ENCODE assay signal across 22 cellular contexts in the genomic region with DNA sequence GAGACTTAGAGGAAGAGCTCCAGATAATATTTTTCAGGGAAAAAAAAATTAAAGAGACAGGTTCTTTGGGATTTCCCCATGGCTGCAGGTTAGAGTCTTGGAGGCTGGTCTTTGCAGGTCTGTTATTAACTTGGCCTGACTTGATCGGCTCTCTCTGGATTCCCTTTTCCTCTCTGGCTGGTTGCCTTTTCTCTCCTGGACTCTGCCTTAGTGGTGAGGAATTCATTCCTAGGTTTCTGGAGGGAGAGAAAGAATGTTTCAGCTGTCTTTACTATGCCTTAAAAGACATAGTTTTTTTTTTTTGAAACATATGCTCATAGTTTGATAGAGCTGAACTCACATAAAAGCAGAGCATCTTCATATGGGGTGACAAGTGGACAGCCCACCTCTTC.
A peak's percentile ranks its signal among the peaks of the same experiment; 100 is the strongest.
DNase-seq lines count a peak whose midpoint lies in the region; ATAC-seq, FAIRE-seq and TF ChIP-seq lines count a peak whose summit lies in the region.
"Had no signal": no experiment of that assay in that cellular context is flagged by ENCODE, and none has a peak within 500 bp of the region (broad histone marks: within the 10 kb centered on the region; RNA-seq: fewer than 3 reads in every experiment).

No MANE protein-coding gene starts in this region.

- no peaks in the 10 kb centered on the region for H4K20me1 ChIP-seq in HCT116 (ENCODE audit: insufficient read depth)
- no peaks in the 10 kb centered on the region for H4K20me1 ChIP-seq in GM12878 (ENCODE audit: control insufficient read depth, insufficient read depth)

- no peaks in the 10 kb centered on the region for H3K9me3 Mint-ChIP-seq in type B pancreatic cell

- POLR2A ChIA-PET in HCT116 (lab: Charles Lee) = no interaction called here
- POLR2A ChIA-PET in GM12878 (lab: Charles Lee) = interaction anchor here (1.1 kb wide), 1 partner anchor 11 kb away, joined by 4 read pairs; no protein-coding TSS in a partner anchor

- H3K9me3 ChIP-seq in HCT116 (ENCODE audit: control insufficient read depth in 1 of 2, insufficient read depth in 1 of 2, low read depth in 1 of 2, low read length in 2 of 2) (no peaks in the 10 kb centered on the region), GM12878 (replicated peaks; ENCODE audit: control insufficient read depth, insufficient read depth, low read length) (no peaks in the 10 kb centered on the region), mesenchymal stem cell (ENCODE audit: control insufficient read depth, low read length) (no peaks in the 10 kb centered on the region), subcutaneous abdominal adipose tissue (ENCODE audit: control insufficient read depth in 5 of 5, low read length in 5 of 5) (peaks cover 0 to 3% (median 0%) of the 10 kb centered on the region in 5 donors), esophagus squamous epithelium (no peaks in the 10 kb centered on the region)
- H3K9me3 ChIP-seq: upper lobe of left lung had no signal

- H3K27ac ChIP-seq in HCT116 (ENCODE audit: low read depth, low read length) (no peak overlapping the region), GM12878 (ENCODE audit: control insufficient read depth, insufficient read depth) (no peak overlapping the region), mesenchymal stem cell (ENCODE audit: low read length, poor library complexity, severe bottlenecking) (peak overlapping the region; percentile 83), subcutaneous abdominal adipose tissue (ENCODE audit: low read depth, low read length) (peak overlapping the region; percentile 54), esophagus squamous epithelium (no peak overlapping the region)
- H3K27ac ChIP-seq: HL-60, parathyroid adenoma, RWPE1, upper lobe of left lung had no signal

- H3K79me2 ChIP-seq in HCT116 (ENCODE audit: insufficient read depth, low read length) (no peaks in the 10 kb centered on the region), GM12878 (ENCODE audit: control insufficient read depth, insufficient read depth, low read length) (no peaks in the 10 kb centered on the region)
- H3K79me2 ChIP-seq: parathyroid adenoma had no signal

- BruUV-seq in HCT116 (replicated peaks; lab: Mats Ljungman, UMichigan) = no TSS peak
- BruUV-seq in GM12878 (replicated peaks; lab: Mats Ljungman, UMichigan) = no TSS peak

- DNase-seq in HCT116 (ENCODE audit: low read depth, low spot score) = no peak
- DNase-seq in GM12878 (ENCODE audit: low read depth, low spot score) = no peak
- DNase-seq in mesenchymal stem cell = peak; percentile 28
- DNase-seq in stimulated activated CD4-positive, alpha-beta T cell treated with anti-CD3 and anti-CD28 coated beads, Interleukin-4, amount 100 ng/mL, for 24 hours = no peak
- no peak for DNase-seq in type B pancreatic cell (ENCODE audit: extremely low spot score, unreplicated experiment)
- DNase-seq in esophagus squamous epithelium (lab: John Stamatoyannopoulos, UW) = no peak
- no peak for DNase-seq in NCI-H146 (lab: John Stamatoyannopoulos, UW)
- DNase-seq: activated CD8-positive, alpha-beta memory T cell treated with anti-CD3 and anti-CD28 coated beads for 24 hours; CD8-positive, alpha-beta memory T cell; cortex of kidney; erythroblast; head of caudate nucleus; KG1; NCI-H1092 treated with DMSO at 0.1 percent for 48 hours; NCI-H2171; small intestine; stimulated activated naive CD4-positive, alpha-beta T cell; upper lobe of left lung had no signal

- WGBS in GM12878 (ENCODE audit: insufficient coverage, insufficient replicate concordance, low lambda C conversion rate, missing lambda C conversion rate) = 81% methylated on average over 1 of the region's 1 CpG
- 56% methylated on average over 1 of the region's 1 CpG for WGBS in mesenchymal stem cell
- WGBS in esophagus squamous epithelium, 2 donors = 10 to 56% methylated on average over 1 of the region's 1 CpG

- no peak for ATAC-seq in HCT116
- peak; percentile 22; the same call in 1 of the 3 replicates for ATAC-seq in GM12878

- no peak overlapping the region for H3K9ac ChIP-seq in HCT116 (ENCODE audit: low read length)
- no peak overlapping the region for H3K9ac ChIP-seq in GM12878 (ENCODE audit: control insufficient read depth, insufficient read depth, low read length)
- no peak overlapping the region for H3K9ac ChIP-seq in mesenchymal stem cell (ENCODE audit: low read length)
- H3K9ac ChIP-seq in subcutaneous abdominal adipose tissue (ENCODE audit: low read length in 5 of 5) = peak overlapping the region in 2 of 5 donors; percentile 36 to 58
- H3K9ac ChIP-seq: parathyroid adenoma had no signal

- H3K79me1 ChIP-seq in mesenchymal stem cell (replicated peaks; ENCODE audit: low read length, poor library complexity, severe bottlenecking) = no peaks in the 10 kb centered on the region

- H3K4me1 ChIP-seq in HCT116 (ENCODE audit: control insufficient read depth in 1 of 2, insufficient read depth in 2 of 2, low read length in 2 of 2) = peaks cover 7 to 16% of the 10 kb centered on the region in 2 experiments
- peaks cover 16% of the 10 kb centered on the region for H3K4me1 ChIP-seq in GM12878 (ENCODE audit: control insufficient read depth, insufficient read depth, low read length)
- H3K4me1 ChIP-seq in mesenchymal stem cell (ENCODE audit: control insufficient read depth, insufficient read depth, low read depth, low read length) = peaks cover 9% of the 10 kb centered on the region
- peaks cover 0 to 36% (median 23%) of the 10 kb centered on the region in 5 donors for H3K4me1 ChIP-seq in subcutaneous abdominal adipose tissue (ENCODE audit: control insufficient read depth in 5 of 5, insufficient read depth in 5 of 5, low read length in 5 of 5)
- peaks cover 0 to 3% (median under 1%) of the 10 kb centered on the region in 3 donors for H3K4me1 ChIP-seq in esophagus squamous epithelium
- H3K4me1 ChIP-seq: parathyroid adenoma, upper lobe of left lung had no signal

- TF ChIP-seq RAD21 in HCT116 (IDR thresholded peaks at IDR 0.05; ENCODE audit: low read depth) (no peak), GM12878 (IDR thresholded peaks at IDR 0.05; ENCODE audit: insufficient read depth, low read depth, low read length) (no peak)

- in situ Hi-C loops in GM12878 (cut with MboI) = no loop called here

- peak overlapping the region; percentile 13; the same call in 1 of the 2 replicates for H3K4me2 ChIP-seq in HCT116 (ENCODE audit: low read length)
- no peak overlapping the region for H3K4me2 ChIP-seq in GM12878 (ENCODE audit: control insufficient read depth, insufficient read depth)
- H3K4me2 ChIP-seq in mesenchymal stem cell (ENCODE audit: low read length, poor library complexity, severe bottlenecking) = no peak overlapping the region

- CTCF ChIA-PET in HCT116 (lab: Charles Lee) = no interaction called here
- CTCF ChIA-PET in GM12878 (lab: Yijun Ruan, JAX) = interaction anchor here (1.7 kb wide), 1 partner anchor 9 kb away, joined by 4 read pairs; no protein-coding TSS in a partner anchor

- TF ChIP-seq CTCF in HCT116 (IDR thresholded peaks at IDR 0.05 in 2 of 3, conservative IDR thresholded peaks at IDR 0.05 in 1 of 3; ENCODE audit: borderline replicate concordance in 1 of 3, insufficient read depth in 1 of 3, low read depth in 2 of 3, low read length in 2 of 3) (no peak), GM12878 (IDR thresholded peaks at IDR 0.05 in 2 of 3, conservative IDR thresholded peaks at IDR 0.05 in 1 of 3; ENCODE audit: control insufficient read depth in 2 of 3, extremely low read depth in 1 of 3, insufficient read depth in 1 of 3, low read depth in 3 of 3, low read length in 3 of 3) (no peak), type B pancreatic cell (conservative IDR thresholded peaks at IDR 0.05) (no peak), esophagus squamous epithelium (IDR thresholded peaks at IDR 0.05) (no peak)

- H2AFZ ChIP-seq in HCT116 (ENCODE audit: low read depth, low read length, poor library complexity, severe bottlenecking) = no peak overlapping the region
- H2AFZ ChIP-seq in GM12878 (ENCODE audit: control insufficient read depth, low read depth, low read length) = no peak overlapping the region
- H2AFZ ChIP-seq in mesenchymal stem cell (ENCODE audit: low read depth, low read length) = no peak overlapping the region
- H2AFZ ChIP-seq: parathyroid adenoma had no signal

- H3K4ac ChIP-seq in mesenchymal stem cell (ENCODE audit: low read depth in 1 of 2, low read length in 2 of 2) = no peak overlapping the region

- TF ChIP-seq EP300 in GM12878 (IDR thresholded peaks at IDR 0.05; ENCODE audit: borderline replicate concordance in 1 of 2, control insufficient read depth in 1 of 2, low read depth in 2 of 2, low read length in 2 of 2) = no peak

- no peaks in the 10 kb centered on the region for H3K4me1 Mint-ChIP-seq in type B pancreatic cell (ENCODE audit: unreplicated experiment)
- H3K4me1 Mint-ChIP-seq: CD8-positive, alpha-beta memory T cell had no signal

- H2AK5ac ChIP-seq in mesenchymal stem cell (ENCODE audit: low read length, severe bottlenecking) = no peak overlapping the region

- no peak overlapping the region for H3K27ac Mint-ChIP-seq in type B pancreatic cell
- H3K27ac Mint-ChIP-seq: CD8-positive, alpha-beta memory T cell had no signal

- intact Hi-C loops in HCT116 (cut with micrococcal nuclease) (no loop called here), GM12878 (cut with micrococcal nuclease; ENCODE audit: unreplicated experiment) (no loop called here), esophagus squamous epithelium (cut with DNase I) (no loop called here)

- TF ChIP-seq POLR2A in HCT116 (IDR thresholded peaks at IDR 0.05; ENCODE audit: borderline replicate concordance, extremely low read depth, insufficient read depth, insufficient read length) = no peak
- TF ChIP-seq POLR2A in GM12878 (IDR thresholded peaks at IDR 0.05; ENCODE audit: low read depth, low read length) = no peak
- no peak for TF ChIP-seq POLR2A in esophagus squamous epithelium (IDR thresholded peaks at IDR 0.05)

- H3K23ac ChIP-seq in mesenchymal stem cell (ENCODE audit: low read length in 2 of 2) = no peak overlapping the region

- peak overlapping the region; percentile 91 for H2BK5ac ChIP-seq in mesenchymal stem cell (ENCODE audit: low read depth, low read length, poor library complexity, severe bottlenecking)

- H3K4me3 ChIP-seq in HCT116 (replicated peaks in 1 of 2; ENCODE audit: low read depth in 1 of 2, low read length in 2 of 2) (no peak overlapping the region), GM12878 (no peak overlapping the region), mesenchymal stem cell (ENCODE audit: insufficient read depth in 1 of 2, low read depth in 1 of 2, low read length in 2 of 2) (no peak overlapping the region), subcutaneous abdominal adipose tissue (ENCODE audit: low read depth in 1 of 5, low read length in 5 of 5) (no peak overlapping the region), esophagus squamous epithelium (no peak overlapping the region)
- H3K4me3 ChIP-seq: upper lobe of left lung had no signal

- no peak overlapping the region for H4K8ac ChIP-seq in mesenchymal stem cell (ENCODE audit: low read length)

- no peak overlapping the region for H2BK12ac ChIP-seq in mesenchymal stem cell (ENCODE audit: low read length in 2 of 2)

- H3K27me3 ChIP-seq in HCT116 (ENCODE audit: insufficient read depth, low read length) = no peaks in the 10 kb centered on the region
- no peaks in the 10 kb centered on the region for H3K27me3 ChIP-seq in GM12878 (replicated peaks in 1 of 2; ENCODE audit: control insufficient read depth in 2 of 2, insufficient read depth in 2 of 2, low read length in 1 of 2)
- no peaks in the 10 kb centered on the region for H3K27me3 ChIP-seq in mesenchymal stem cell (ENCODE audit: control insufficient read depth in 1 of 2, insufficient read depth in 1 of 2, low read length in 2 of 2)
- peaks cover 0 to 2% (median 0%) of the 10 kb centered on the region in 5 donors for H3K27me3 ChIP-seq in subcutaneous abdominal adipose tissue (ENCODE audit: control insufficient read depth in 5 of 5, insufficient read depth in 4 of 5, low read length in 5 of 5)
- H3K27me3 ChIP-seq in esophagus squamous epithelium = no peaks in the 10 kb centered on the region
- H3K27me3 ChIP-seq: upper lobe of left lung had no signal

- no peaks in the 10 kb centered on the region for H3K36me3 ChIP-seq in HCT116 (ENCODE audit: control insufficient read depth in 1 of 2, insufficient read depth in 2 of 2, low read length in 2 of 2)
- H3K36me3 ChIP-seq in GM12878 (ENCODE audit: control insufficient read depth in 2 of 2, insufficient read depth in 2 of 2, low read length in 1 of 2) = no peaks in the 10 kb centered on the region
- H3K36me3 ChIP-seq in mesenchymal stem cell (ENCODE audit: control insufficient read depth in 1 of 2, insufficient read depth in 2 of 2, low read depth in 1 of 2, low read length in 2 of 2) = no peaks in the 10 kb centered on the region
- no peaks in the 10 kb centered on the region for H3K36me3 ChIP-seq in subcutaneous abdominal adipose tissue (ENCODE audit: control insufficient read depth in 5 of 5, insufficient read depth in 5 of 5, low read length in 5 of 5)
- H3K36me3 ChIP-seq in esophagus squamous epithelium = no peaks in the 10 kb centered on the region
- H3K36me3 ChIP-seq: upper lobe of left lung had no signal

- FAIRE-seq in GM12878 (lab: Jason Lieb, UNC) = no peak
- FAIRE-seq: small intestine had no signal

- H2BK15ac ChIP-seq in mesenchymal stem cell (ENCODE audit: low read depth, poor library complexity, severe bottlenecking) = no peak overlapping the region

- peaks cover 3% of the 10 kb centered on the region for H3K27me3 Mint-ChIP-seq in type B pancreatic cell

- H3K18ac ChIP-seq in mesenchymal stem cell (ENCODE audit: low read depth in 1 of 2, low read length in 2 of 2) = no peak overlapping the region

- H3K14ac ChIP-seq in mesenchymal stem cell (ENCODE audit: low read length in 2 of 2) = no peak overlapping the region

- H2BK120ac ChIP-seq in mesenchymal stem cell (ENCODE audit: low read depth, low read length) = no peak overlapping the region

- no peak overlapping the region for H3K4me3 Mint-ChIP-seq in type B pancreatic cell
- H3K4me3 Mint-ChIP-seq: CD8-positive, alpha-beta memory T cell had no signal

- SMC1A ChIA-PET in GM12878 (lab: Charles Lee; ENCODE audit: uncharacterized antibody, unreplicated experiment) = interaction anchor here (1.1 to 1.8 kb wide), 4 partner anchors 9 to 50 kb away, joined by 3 to 5 read pairs (median 4); no protein-coding TSS in a partner anchor

- RAD21 ChIA-PET in HCT116 (lab: Charles Lee; ENCODE audit: low non-redundant PET in 1 of 2, low total read pairs in 2 of 2, uncharacterized antibody in 2 of 2, unreplicated experiment in 2 of 2) (no interaction called here), GM12878 (lab: Charles Lee; ENCODE audit: unreplicated experiment) (interaction anchor here (1.4 kb wide), 1 partner anchor 79 kb away, joined by 3 read pairs; no protein-coding TSS in a partner anchor)

- no peaks in the 10 kb centered on the region for H3K9me2 ChIP-seq in HCT116 (ENCODE audit: insufficient read depth)

- H4K91ac ChIP-seq in mesenchymal stem cell (ENCODE audit: low read length) = no peak overlapping the region

- no peaks in the 10 kb centered on the region for H3K36me3 Mint-ChIP-seq in type B pancreatic cell
- H3K36me3 Mint-ChIP-seq: CD8-positive, alpha-beta memory T cell had no signal

Comparison
In these comparisons a context has a peak if more than half of its experiments do, and no peak if none do; other contexts are left out.
1. H3K27ac ChIP-seq: peak in mesenchymal stem cell (single experiment) and subcutaneous abdominal adipose tissue (single experiment); none in HCT116 (single experiment), GM12878 (single experiment) and esophagus squamous epithelium (0 of 4).